In the genomic region with DNA sequence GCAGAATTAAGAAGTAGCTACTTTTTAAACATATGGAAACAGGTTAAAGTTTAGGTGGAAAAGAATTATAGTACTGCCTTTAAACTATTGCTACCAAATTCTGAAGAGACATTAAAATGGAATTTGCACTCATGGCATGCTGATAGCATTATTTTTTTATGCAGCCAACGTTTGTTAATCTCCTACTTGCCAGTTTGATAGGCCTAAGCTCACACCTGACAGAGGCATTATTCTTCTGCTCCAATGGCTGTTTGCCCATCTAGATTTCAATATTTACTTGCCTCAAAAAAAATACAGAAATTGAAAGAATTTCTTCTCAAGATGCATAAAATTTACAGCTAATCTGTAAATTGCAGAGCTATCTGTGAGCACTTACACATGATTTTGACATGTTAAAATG, we compare ENCODE assay signal across 40 cellular contexts.
"Had no signal": no experiment of that assay in that cellular context is flagged by ENCODE, and none has a peak within 500 bp of the region (broad histone marks: within the 10 kb centered on the region; RNA-seq: fewer than 3 reads in every experiment).

No MANE protein-coding gene starts in this region.

- H3K4me1 Mint-ChIP-seq: activated naive CD4-positive, alpha-beta T cell treated with anti-CD3 and anti-CD28 coated beads, Interleukin-2, amount 10 ng/mL, durations not matched to agents 7 days and 5 days; activated naive CD4-positive, alpha-beta T cell treated with anti-CD3 and anti-CD28 coated beads, Interleukin-2, amount 50 U/mL, for 24 hours; activated naive CD8-positive, alpha-beta T cell treated with anti-CD3 and anti-CD28 coated beads for 36 hours; activated naive CD8-positive, alpha-beta T cell treated with anti-CD3 and anti-CD28 coated beads, Interleukin-2, amount 10 ng/mL, durations not matched to agents 7 days and 5 days; activated naive CD8-positive, alpha-beta T cell treated with anti-CD3 and anti-CD28 coated beads, Interleukin-2, amount 50 U/mL, for 24 hours; activated T-helper 17 cell treated with anti-CD3 and anti-CD28 coated beads, Interleukin-2, amount 50 U/mL, for 72 hours; brain; central memory CD8-positive, alpha-beta T cell had no signal

- H3K27me3 Mint-ChIP-seq: activated naive CD4-positive, alpha-beta T cell treated with anti-CD3 and anti-CD28 coated beads, Interleukin-2, amount 10 ng/mL, durations not matched to agents 7 days and 5 days; activated naive CD4-positive, alpha-beta T cell treated with anti-CD3 and anti-CD28 coated beads, Interleukin-2, amount 50 U/mL, for 24 hours; activated naive CD8-positive, alpha-beta T cell; activated naive CD8-positive, alpha-beta T cell treated with anti-CD3 and anti-CD28 coated beads for 36 hours; activated naive CD8-positive, alpha-beta T cell treated with anti-CD3 and anti-CD28 coated beads, Interleukin-2, amount 10 ng/mL, durations not matched to agents 7 days and 5 days; activated naive CD8-positive, alpha-beta T cell treated with anti-CD3 and anti-CD28 coated beads, Interleukin-2, amount 50 U/mL, for 24 hours; activated T-cell treated with anti-CD3 and anti-CD28 coated beads, Interleukin-2, amount 50 U/mL, for 24 hours; activated T-helper 17 cell treated with anti-CD3 and anti-CD28 coated beads, Interleukin-2, amount 50 U/mL, for 72 hours; brain; central memory CD8-positive, alpha-beta T cell had no signal

- ATAC-seq: activated naive CD4-positive, alpha-beta T cell treated with anti-CD3 and anti-CD28 coated beads, Interleukin-2, amount 50 U/mL, for 72 hours; activated naive CD8-positive, alpha-beta T cell treated with anti-CD3 and anti-CD28 coated beads, Interleukin-2, amount 50 U/mL, for 24 hours; activated T-cell treated with anti-CD3 and anti-CD28 coated beads, Interleukin-2, amount 50 U/mL, for 4 hours; activated T-cell treated with anti-CD3 and anti-CD28 coated beads, Interleukin-2, amount 50 U/mL, for 72 hours; activated T-helper 17 cell treated with anti-CD3 and anti-CD28 coated beads, Interleukin-2, amount 50 U/mL, for 72 hours; body of pancreas had no signal

- H3K4me3 ChIP-seq: adrenal gland, ascending aorta, body of pancreas, breast epithelium, cardiac muscle cell had no signal

- H3K27ac ChIP-seq: adrenal gland, ascending aorta, body of pancreas, brain microvascular endothelial cell, breast epithelium, cardiac muscle cell had no signal

- H3K9me3 ChIP-seq: adrenal gland, ascending aorta, body of pancreas, breast epithelium had no signal

- H3K27me3 ChIP-seq: adrenal gland, ascending aorta, body of pancreas, brain microvascular endothelial cell, breast epithelium, cardiac muscle cell had no signal

- H3K9me3 Mint-ChIP-seq: activated naive CD4-positive, alpha-beta T cell treated with anti-CD3 and anti-CD28 coated beads for 36 hours; activated naive CD4-positive, alpha-beta T cell treated with anti-CD3 and anti-CD28 coated beads, Interleukin-2, amount 10 ng/mL, durations not matched to agents 7 days and 5 days; activated naive CD8-positive, alpha-beta T cell treated with anti-CD3 and anti-CD28 coated beads, Interleukin-2, amount 10 ng/mL, durations not matched to agents 7 days and 5 days; activated T-helper 1 cell treated with anti-CD3 and anti-CD28 coated beads, Interleukin-12 subunit alpha, Interleukin-12 subunit beta, Interleukin-2, Interleukin-4 antibody, amounts not matched to agents 30 ng/mL and 10 ng/mL and 1 ng/mL, durations not matched to agents 14 hours and 24 hours and 36 hours; brain had no signal

- H3K36me3 ChIP-seq: adrenal gland, ascending aorta, brain microvascular endothelial cell, breast epithelium, cardiac muscle cell had no signal

- H3K4me1 ChIP-seq: adrenal gland, ascending aorta, breast epithelium had no signal

- DNase-seq: activated effector memory CD4-positive, alpha-beta T cell treated with anti-CD3 and anti-CD28 coated beads, Interleukin-2, amount 50 U/mL, for 16 hours; activated effector memory CD4-positive, alpha-beta T cell treated with Interleukin-2 at 50 U/mL for 16 hours; activated gamma-delta T cell; activated gamma-delta T cell treated with Interleukin-2 at 50 U/mL for 16 hours; activated naive CD4-positive, alpha-beta T cell; activated naive CD4-positive, alpha-beta T cell treated with anti-CD3 and anti-CD28 coated beads for 36 hours; activated naive CD4-positive, alpha-beta T cell treated with anti-CD3 and anti-CD28 coated beads, Interleukin-2, amount 10 ng/mL, durations not matched to agents 7 days and 5 days; activated naive CD4-positive, alpha-beta T cell treated with anti-CD3 and anti-CD28 coated beads, Interleukin-2, amount 50 U/mL, for 16 hours; activated naive CD4-positive, alpha-beta T cell treated with Interleukin-2 at 50 U/mL for 16 hours; activated naive CD8-positive, alpha-beta T cell treated with anti-CD3 and anti-CD28 coated beads for 36 hours; activated naive CD8-positive, alpha-beta T cell treated with anti-CD3 and anti-CD28 coated beads, Interleukin-2, amount 10 ng/mL, durations not matched to agents 7 days and 5 days; activated naive CD8-positive, alpha-beta T cell treated with anti-CD3 and anti-CD28 coated beads, Interleukin-2, amount 50 U/mL, for 24 hours; activated T-cell treated with anti-CD3 and anti-CD28 coated beads for 4 hours; activated T-cell treated with anti-CD3 and anti-CD28 coated beads, Interleukin-2, amount 50 U/mL, for 1 hour; activated T-cell treated with anti-CD3 and anti-CD28 coated beads, Interleukin-2, amount 50 U/mL, for 24 hours; activated T-cell treated with anti-CD3 and anti-CD28 coated beads, Interleukin-2, amount 50 U/mL, for 4 hours; activated T-cell treated with anti-CD3 and anti-CD28 coated beads, Interleukin-2, amount 50 U/mL, for 72 hours; adrenal gland; amniotic stem cell; amygdala; anterior cingulate cortex; aorta; body of pancreas; brain microvascular endothelial cell; caudate nucleus; central memory CD4-positive, alpha-beta T cell; cerebellar nuclear complex had no signal

- FAIRE-seq: astrocyte, bronchial epithelial cell had no signal

- H3K4me3 Mint-ChIP-seq: activated naive CD4-positive, alpha-beta T cell treated with anti-CD3 and anti-CD28 coated beads for 36 hours; activated naive CD4-positive, alpha-beta T cell treated with anti-CD3 and anti-CD28 coated beads, Interleukin-2, amount 10 ng/mL, durations not matched to agents 7 days and 5 days; activated naive CD4-positive, alpha-beta T cell treated with anti-CD3 and anti-CD28 coated beads, Interleukin-2, amount 50 U/mL, for 24 hours; activated naive CD8-positive, alpha-beta T cell; activated naive CD8-positive, alpha-beta T cell treated with anti-CD3 and anti-CD28 coated beads for 36 hours; activated naive CD8-positive, alpha-beta T cell treated with anti-CD3 and anti-CD28 coated beads, Interleukin-2, amount 10 ng/mL, durations not matched to agents 7 days and 5 days; activated naive CD8-positive, alpha-beta T cell treated with anti-CD3 and anti-CD28 coated beads, Interleukin-2, amount 50 U/mL, for 24 hours; activated T-cell treated with anti-CD3 and anti-CD28 coated beads, Interleukin-2, amount 50 U/mL, for 24 hours; activated T-cell treated with anti-CD3 and anti-CD28 coated beads, Interleukin-2, amount 50 U/mL, for 4 hours; activated T-cell treated with anti-CD3 and anti-CD28 coated beads, Interleukin-2, amount 50 U/mL, for 72 hours; activated T-helper 1 cell treated with anti-CD3 and anti-CD28 coated beads, Interleukin-12 subunit alpha, Interleukin-12 subunit beta, Interleukin-2, Interleukin-4 antibody, amounts not matched to agents 30 ng/mL and 10 ng/mL and 1 ng/mL, durations not matched to agents 14 hours and 24 hours and 36 hours; activated T-helper 17 cell treated with anti-CD3 and anti-CD28 coated beads, Interleukin-2, amount 50 U/mL, for 72 hours; brain; central memory CD8-positive, alpha-beta T cell had no signal

- H3K27ac Mint-ChIP-seq: activated naive CD4-positive, alpha-beta T cell treated with anti-CD3 and anti-CD28 coated beads for 36 hours; activated naive CD4-positive, alpha-beta T cell treated with anti-CD3 and anti-CD28 coated beads, Interleukin-2, amount 10 ng/mL, durations not matched to agents 7 days and 5 days; activated naive CD4-positive, alpha-beta T cell treated with anti-CD3 and anti-CD28 coated beads, Interleukin-2, amount 50 U/mL, for 24 hours; activated naive CD4-positive, alpha-beta T cell treated with anti-CD3 and anti-CD28 coated beads, Interleukin-2, amount 50 U/mL, for 72 hours; activated naive CD8-positive, alpha-beta T cell; activated naive CD8-positive, alpha-beta T cell treated with anti-CD3 and anti-CD28 coated beads for 36 hours; activated naive CD8-positive, alpha-beta T cell treated with anti-CD3 and anti-CD28 coated beads, Interleukin-2, amount 10 ng/mL, durations not matched to agents 7 days and 5 days; activated naive CD8-positive, alpha-beta T cell treated with anti-CD3 and anti-CD28 coated beads, Interleukin-2, amount 50 U/mL, for 24 hours; activated T-cell treated with anti-CD3 and anti-CD28 coated beads, Interleukin-2, amount 50 U/mL, for 24 hours; activated T-cell treated with anti-CD3 and anti-CD28 coated beads, Interleukin-2, amount 50 U/mL, for 72 hours; activated T-helper 1 cell treated with anti-CD3 and anti-CD28 coated beads, Interleukin-12 subunit alpha, Interleukin-12 subunit beta, Interleukin-2, Interleukin-4 antibody, amounts not matched to agents 30 ng/mL and 10 ng/mL and 1 ng/mL, durations not matched to agents 14 hours and 24 hours and 36 hours; activated T-helper 17 cell treated with anti-CD3 and anti-CD28 coated beads, Interleukin-2, amount 50 U/mL, for 72 hours; activated T-helper 2 cell treated with anti-CD3 and anti-CD28 coated beads, Interferon-gamma antibody, Interleukin-2, Interleukin-4, amounts not matched to agents 10 μg/mL and 5 μg/mL and 100 μg/mL, durations not matched to agents 14 hours and 24 hours and 36 hours; brain had no signal

- H3K36me3 Mint-ChIP-seq: activated naive CD4-positive, alpha-beta T cell treated with anti-CD3 and anti-CD28 coated beads, Interleukin-2, amount 10 ng/mL, durations not matched to agents 7 days and 5 days; activated naive CD4-positive, alpha-beta T cell treated with anti-CD3 and anti-CD28 coated beads, Interleukin-2, amount 50 U/mL, for 24 hours; activated naive CD4-positive, alpha-beta T cell treated with anti-CD3 and anti-CD28 coated beads, Interleukin-2, amount 50 U/mL, for 72 hours; activated naive CD8-positive, alpha-beta T cell; activated naive CD8-positive, alpha-beta T cell treated with anti-CD3 and anti-CD28 coated beads for 36 hours; activated naive CD8-positive, alpha-beta T cell treated with anti-CD3 and anti-CD28 coated beads, Interleukin-2, amount 10 ng/mL, durations not matched to agents 7 days and 5 days; brain had no signal
